20 cellular contexts compared by ENCODE assay signal in the genomic region with DNA sequence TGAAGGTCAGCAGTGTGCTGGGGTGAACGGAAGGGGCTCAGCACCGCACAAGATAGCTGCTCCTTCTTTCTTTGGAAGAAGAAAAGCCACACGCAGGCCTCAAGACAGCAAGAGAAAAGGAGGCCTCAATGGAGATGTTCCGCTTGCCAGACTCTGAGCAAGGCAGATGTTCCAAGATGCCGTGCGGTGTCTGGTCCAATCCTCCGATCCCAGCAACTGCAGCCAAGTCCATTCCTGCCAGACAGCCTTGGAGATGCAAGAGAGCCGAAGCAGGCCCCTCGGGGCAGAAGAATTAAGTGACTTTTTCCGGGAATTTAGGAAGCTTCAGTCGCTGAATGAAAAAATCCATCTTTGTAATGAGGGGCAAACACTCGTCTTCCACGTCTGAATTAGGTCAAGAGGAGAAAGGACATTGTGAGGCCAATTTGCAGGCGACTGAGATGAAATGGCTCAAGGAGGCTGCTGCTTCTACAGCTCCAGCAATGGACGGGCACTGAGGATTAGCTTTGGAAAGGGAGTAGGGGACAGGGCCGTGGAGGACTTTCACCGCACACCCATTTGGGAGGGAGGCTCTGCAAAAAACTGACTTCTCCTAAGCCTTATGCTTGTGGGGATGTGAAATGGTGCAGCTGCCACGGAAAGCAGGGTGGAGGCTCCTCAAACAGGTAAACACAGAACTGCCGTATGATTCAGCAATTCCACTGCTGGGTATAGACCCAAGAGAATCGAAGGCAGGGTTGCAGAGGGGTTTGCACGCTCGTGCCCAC. TPM values are rescaled to one million over a fixed set of nuclear protein-coding genes. Genes with fewer than 3 reads are reported as not detected.
A peak's percentile ranks its signal among the peaks of the same experiment; 100 is the strongest.
DNase-seq lines count a peak whose midpoint lies in the region; ATAC-seq, FAIRE-seq and TF ChIP-seq lines count a peak whose summit lies in the region.
"Had no signal": no experiment of that assay in that cellular context is flagged by ENCODE, and none has a peak within 500 bp of the region (broad histone marks: within the 10 kb centered on the region; RNA-seq: fewer than 3 reads in every experiment).

No MANE protein-coding gene starts in this region.

- H3K23me2 ChIP-seq in H1 (ENCODE audit: low read depth, low read length) = no peaks in the 10 kb centered on the region; the same call in 1 of the 2 replicates

- no peaks in the 10 kb centered on the region for H3K79me2 ChIP-seq in H1 (ENCODE audit: control insufficient read depth in 1 of 2, insufficient read depth in 2 of 2, low read length in 2 of 2)

- H3K56ac ChIP-seq in H1 (replicated peaks; ENCODE audit: insufficient read length, low read depth, low read length) = no peak overlapping the region

- FAIRE-seq in H1 (lab: Jason Lieb, UNC) = no peak
- FAIRE-seq in frontal cortex (lab: Jason Lieb, UNC) = no peak
- FAIRE-seq: G401.6, GM12891 had no signal

- no peak overlapping the region for H3K14ac ChIP-seq in H1 (ENCODE audit: insufficient read length)
- H3K14ac ChIP-seq in mesenchymal stem cell (ENCODE audit: low read length in 2 of 2) = no peak overlapping the region

- H2BK12ac ChIP-seq in H1 (ENCODE audit: low read depth, low read length) (peak overlapping the region; percentile 71; the same call in 1 of the 2 replicates), mesenchymal stem cell (ENCODE audit: low read length in 2 of 2) (no peak overlapping the region)

- 86% methylated on average over 22 of the region's 22 CpGs; no CpG with 5 or more reads in 1 of the 2 experiments for WGBS in H1 (ENCODE audit: extremely low coverage in 1 of 2, insufficient coverage in 1 of 2, insufficient read length in 1 of 2, insufficient replicate concordance in 2 of 2, low coverage in 1 of 2, low lambda C conversion rate in 2 of 2, missing lambda C conversion rate in 1 of 2), 2 experiments
- 92% methylated on average over 22 of the region's 22 CpGs for WGBS in mesenchymal stem cell

- TF ChIP-seq CTCF in H1 (IDR thresholded peaks at IDR 0.05; ENCODE audit: control extremely low read depth in 1 of 3, insufficient read depth in 1 of 3, low read depth in 1 of 3, low read length in 3 of 3) = no peak

- no peaks in the 10 kb centered on the region for H3K4me1 ChIP-seq in CD4-positive, CD25-positive, alpha-beta regulatory T cell (ENCODE audit: control insufficient read depth, insufficient read depth, low read length, poor library complexity, severe bottlenecking)
- H3K4me1 ChIP-seq in H1 (replicated peaks in 1 of 4; ENCODE audit: control insufficient read depth in 3 of 4, insufficient read depth in 4 of 4, low read length in 3 of 4) = peaks cover 4 to 30% (median 23%) of the 10 kb centered on the region in 4 experiments
- peaks cover 24% of the 10 kb centered on the region for H3K4me1 ChIP-seq in mesenchymal stem cell (ENCODE audit: control insufficient read depth, insufficient read depth, low read depth, low read length)

- H2BK15ac ChIP-seq in H1 (ENCODE audit: low read length) = 0 out of 2 replicates have a peak overlapping the region, but pooled peaks have one; percentile 31
- no peak overlapping the region for H2BK15ac ChIP-seq in mesenchymal stem cell (ENCODE audit: low read depth, poor library complexity, severe bottlenecking)

- no peaks in the 10 kb centered on the region for H4K20me1 ChIP-seq in H1 (replicated peaks in 1 of 2; ENCODE audit: control insufficient read depth in 1 of 2, insufficient read depth in 2 of 2, low read length in 2 of 2)

- DNase-seq in CD4-positive, CD25-positive, alpha-beta regulatory T cell = no peak
- DNase-seq in H1 (ENCODE audit: low read depth in 1 of 2, low spot score in 2 of 2) = no peak
- DNase-seq in mesenchymal stem cell = no peak
- DNase-seq in sciatic nerve (ENCODE audit: low spot score) = no peak
- no peak for DNase-seq in activated T-cell treated with anti-CD3 and anti-CD28 coated beads, Interleukin-2, amount 50 U/mL, for 72 hours
- DNase-seq in frontal cortex (ENCODE audit: low spot score in 2 of 2) = no peak
- no peak for DNase-seq in NCI-H524 treated with DMSO at 0.1 percent for 48 hours (lab: John Stamatoyannopoulos, UW)
- DNase-seq: activated CD4-positive, CD25-positive, alpha-beta regulatory T cell; activated naive CD8-positive, alpha-beta T cell treated with anti-CD3 and anti-CD28 coated beads, Interleukin-2, amount 50 U/mL, for 24 hours; AML-193; Calu3; caudate nucleus; effector memory CD4-positive, alpha-beta T cell; NCI-H146; NCI-H446; SHP77; stimulated activated CD4-positive, alpha-beta T cell treated with anti-CD3 and anti-CD28 coated beads, Interleukin-1b, Interleukin-23, amount 100 ng/mL, for 48 hours had no signal

- H3K36me3 ChIP-seq in CD4-positive, CD25-positive, alpha-beta regulatory T cell (ENCODE audit: control insufficient read depth, insufficient read depth, low read length) = no peaks in the 10 kb centered on the region
- no peaks in the 10 kb centered on the region for H3K36me3 ChIP-seq in H1 (ENCODE audit: control insufficient read depth in 2 of 4, insufficient read depth in 4 of 4, low read length in 3 of 4)
- H3K36me3 ChIP-seq in mesenchymal stem cell (ENCODE audit: control insufficient read depth in 1 of 2, insufficient read depth in 2 of 2, low read depth in 1 of 2, low read length in 2 of 2) = peaks cover 0 to 17% of the 10 kb centered on the region in 2 experiments

- CTCF ChIA-PET in H1 (lab: Charles Lee; ENCODE audit: partially characterized antibody) = interaction anchor here (0.9 to 4.4 kb wide), 28 partner anchors 9 to 731 kb away, joined by 3 to 29 read pairs (median 5); no protein-coding TSS in a partner anchor

- no peak for TF ChIP-seq POLR2A in H1 (IDR thresholded peaks at IDR 0.05; ENCODE audit: control extremely low read depth in 1 of 2, low read depth in 2 of 2, low read length in 2 of 2)

- no peaks in the 10 kb centered on the region for H3K9me3 Mint-ChIP-seq in CD4-positive, CD25-positive, alpha-beta regulatory T cell
- no peaks in the 10 kb centered on the region for H3K9me3 Mint-ChIP-seq in activated T-cell treated with anti-CD3 and anti-CD28 coated beads, Interleukin-2, amount 50 U/mL, for 72 hours
- H3K9me3 Mint-ChIP-seq: activated naive CD8-positive, alpha-beta T cell treated with anti-CD3 and anti-CD28 coated beads, Interleukin-2, amount 50 U/mL, for 24 hours had no signal

- H3K4ac ChIP-seq in H1 (replicated peaks; ENCODE audit: insufficient read length, low read depth, low read length) (no peak overlapping the region), mesenchymal stem cell (ENCODE audit: low read depth in 1 of 2, low read length in 2 of 2) (no peak overlapping the region)

- H3K23ac ChIP-seq in H1 (ENCODE audit: insufficient read length) (no peak overlapping the region), mesenchymal stem cell (ENCODE audit: low read length in 2 of 2) (no peak overlapping the region)

- POLR2A ChIA-PET in H1 (lab: Charles Lee; ENCODE audit: partially characterized antibody) = interaction anchor here (1.0 to 1.3 kb wide), 2 partner anchors 102 to 128 kb away, joined by 3 to 4 read pairs; no protein-coding TSS in a partner anchor

- no peaks in the 10 kb centered on the region for H3K36me3 Mint-ChIP-seq in CD4-positive, CD25-positive, alpha-beta regulatory T cell
- no peaks in the 10 kb centered on the region for H3K36me3 Mint-ChIP-seq in activated T-cell treated with anti-CD3 and anti-CD28 coated beads, Interleukin-2, amount 50 U/mL, for 72 hours (ENCODE audit: insufficient read depth in 2 of 2)

- no peaks in the 10 kb centered on the region for H3K9me3 ChIP-seq in CD4-positive, CD25-positive, alpha-beta regulatory T cell (ENCODE audit: control insufficient read depth in 2 of 2, low read length in 2 of 2)
- H3K9me3 ChIP-seq in H1 (ENCODE audit: insufficient read depth in 2 of 2, low read depth in 1 of 2, low read length in 1 of 2) (no peaks in the 10 kb centered on the region), mesenchymal stem cell (ENCODE audit: control insufficient read depth, low read length) (no peaks in the 10 kb centered on the region)

- no peak for TF ChIP-seq RAD21 in H1 (IDR thresholded peaks at IDR 0.05 in 1 of 2, conservative IDR thresholded peaks at IDR 0.05 in 1 of 2; ENCODE audit: low read depth in 2 of 2, low read length in 2 of 2)

- no peaks in the 10 kb centered on the region for H3K4me1 Mint-ChIP-seq in CD4-positive, CD25-positive, alpha-beta regulatory T cell
- H3K4me1 Mint-ChIP-seq in activated T-cell treated with anti-CD3 and anti-CD28 coated beads, Interleukin-2, amount 50 U/mL, for 72 hours (ENCODE audit: low read depth) = no peaks in the 10 kb centered on the region
- H3K4me1 Mint-ChIP-seq: activated naive CD8-positive, alpha-beta T cell treated with anti-CD3 and anti-CD28 coated beads, Interleukin-2, amount 50 U/mL, for 24 hours had no signal

- TF ChIP-seq EP300 in H1 (IDR thresholded peaks at IDR 0.05; ENCODE audit: borderline replicate concordance in 1 of 2, low read depth in 2 of 2, low read length in 2 of 2) = no peak

- H4K5ac ChIP-seq in H1 (ENCODE audit: insufficient read length, low read depth, low read length) = no peak overlapping the region

- peak overlapping the region in 2 of 3 donors; percentile 2 to 31 for H3K27ac Mint-ChIP-seq in CD4-positive, CD25-positive, alpha-beta regulatory T cell
- no peak overlapping the region for H3K27ac Mint-ChIP-seq in activated T-cell treated with anti-CD3 and anti-CD28 coated beads, Interleukin-2, amount 50 U/mL, for 72 hours
- H3K27ac Mint-ChIP-seq: activated naive CD8-positive, alpha-beta T cell treated with anti-CD3 and anti-CD28 coated beads, Interleukin-2, amount 50 U/mL, for 24 hours had no signal

- intact Hi-C loops in sciatic nerve (cut with DNase I) = no loop called here

- H3K4me2 ChIP-seq in H1 (ENCODE audit: insufficient read depth in 1 of 2, low read depth in 2 of 2, low read length in 2 of 2) (no peak overlapping the region), mesenchymal stem cell (ENCODE audit: low read length, poor library complexity, severe bottlenecking) (no peak overlapping the region)

- H3K79me1 ChIP-seq in H1 (ENCODE audit: low read depth, low read length) (no peaks in the 10 kb centered on the region), mesenchymal stem cell (replicated peaks; ENCODE audit: low read length, poor library complexity, severe bottlenecking) (no peaks in the 10 kb centered on the region)

- H2AFZ ChIP-seq in H1 (ENCODE audit: low read length) (no peak overlapping the region), mesenchymal stem cell (ENCODE audit: low read depth, low read length) (no peak overlapping the region)

- H3K27ac ChIP-seq in CD4-positive, CD25-positive, alpha-beta regulatory T cell (ENCODE audit: insufficient read depth, low read length, poor library complexity, severe bottlenecking) = no peak overlapping the region
- H3K27ac ChIP-seq in H1 (ENCODE audit: low read depth, low read length) = no peak overlapping the region
- H3K27ac ChIP-seq in mesenchymal stem cell (ENCODE audit: low read length, poor library complexity, severe bottlenecking) = no peak overlapping the region

- H4K91ac ChIP-seq in H1 (replicated peaks; ENCODE audit: insufficient read length, low read length) (no peak overlapping the region), mesenchymal stem cell (ENCODE audit: low read length) (peak overlapping the region; percentile 20)

- no peak overlapping the region for H4K8ac ChIP-seq in H1 (ENCODE audit: extremely low read depth, insufficient read depth, low read length)
- H4K8ac ChIP-seq in mesenchymal stem cell (ENCODE audit: low read length) = no peak overlapping the region

- H2BK5ac ChIP-seq in H1 (ENCODE audit: low read depth, low read length) (no peak overlapping the region), mesenchymal stem cell (ENCODE audit: low read depth, low read length, poor library complexity, severe bottlenecking) (no peak overlapping the region)

- no peak overlapping the region for H2AK5ac ChIP-seq in H1 (ENCODE audit: low read depth, low read length)
- no peak overlapping the region for H2AK5ac ChIP-seq in mesenchymal stem cell (ENCODE audit: low read length, severe bottlenecking)

- H3K9ac ChIP-seq in H1 (replicated peaks in 1 of 4; ENCODE audit: extremely low read depth in 1 of 4, low read depth in 3 of 4, low read length in 3 of 4) = no peak overlapping the region
- H3K9ac ChIP-seq in mesenchymal stem cell (ENCODE audit: low read length) = no peak overlapping the region

- no peak overlapping the region for H2BK20ac ChIP-seq in H1 (ENCODE audit: low read length)

- peaks cover 4% of the 10 kb centered on the region for H3K27me3 Mint-ChIP-seq in CD4-positive, CD25-positive, alpha-beta regulatory T cell
- no peaks in the 10 kb centered on the region for H3K27me3 Mint-ChIP-seq in activated T-cell treated with anti-CD3 and anti-CD28 coated beads, Interleukin-2, amount 50 U/mL, for 72 hours (ENCODE audit: low read depth)
- H3K27me3 Mint-ChIP-seq: activated naive CD8-positive, alpha-beta T cell treated with anti-CD3 and anti-CD28 coated beads, Interleukin-2, amount 50 U/mL, for 24 hours had no signal

- H3K4me3 Mint-ChIP-seq in CD4-positive, CD25-positive, alpha-beta regulatory T cell = no peak overlapping the region
- H3K4me3 Mint-ChIP-seq in activated T-cell treated with anti-CD3 and anti-CD28 coated beads, Interleukin-2, amount 50 U/mL, for 72 hours = no peak overlapping the region
- H3K4me3 Mint-ChIP-seq: activated naive CD8-positive, alpha-beta T cell treated with anti-CD3 and anti-CD28 coated beads, Interleukin-2, amount 50 U/mL, for 24 hours had no signal

- H2BK120ac ChIP-seq in H1 (replicated peaks; ENCODE audit: low read depth, low read length) (no peak overlapping the region), mesenchymal stem cell (ENCODE audit: low read depth, low read length) (no peak overlapping the region)

- H3K4me3 ChIP-seq in CD4-positive, CD25-positive, alpha-beta regulatory T cell (ENCODE audit: low read depth, low read length) = no peak overlapping the region
- H3K4me3 ChIP-seq in H1 (ENCODE audit: extremely low read depth in 1 of 4, insufficient read depth in 2 of 4, low read depth in 3 of 4, low read length in 4 of 4) = no peak overlapping the region
- no peak overlapping the region for H3K4me3 ChIP-seq in mesenchymal stem cell (ENCODE audit: insufficient read depth in 1 of 2, low read depth in 1 of 2, low read length in 2 of 2)

- no peak overlapping the region for H3K18ac ChIP-seq in H1 (ENCODE audit: extremely low read depth, low read length)
- no peak overlapping the region for H3K18ac ChIP-seq in mesenchymal stem cell (ENCODE audit: low read depth in 1 of 2, low read length in 2 of 2)

- no peaks in the 10 kb centered on the region for H3K27me3 ChIP-seq in CD4-positive, CD25-positive, alpha-beta regulatory T cell (ENCODE audit: control insufficient read depth, insufficient read depth, low read length)
- H3K27me3 ChIP-seq in H1 (replicated peaks in 1 of 4; ENCODE audit: control insufficient read depth in 3 of 4, extremely low read depth in 1 of 4, insufficient read depth in 3 of 4, low read length in 3 of 4) (peaks cover 0 to 1% (median 0%) of the 10 kb centered on the region in 4 experiments; a peak in 1 of 7 replicates), mesenchymal stem cell (ENCODE audit: control insufficient read depth in 1 of 2, insufficient read depth in 1 of 2, low read length in 2 of 2) (peaks cover 0 to 31% of the 10 kb centered on the region in 2 experiments)

- ATAC-seq in CD4-positive, CD25-positive, alpha-beta regulatory T cell (ENCODE audit: low read depth in 2 of 2) = no peak
- ATAC-seq in sciatic nerve (peak; percentile 82), GM19395 (IDR thresholded peaks at IDR 0.05; ENCODE audit: unreplicated experiment) (no peak)
- ATAC-seq in activated T-cell treated with anti-CD3 and anti-CD28 coated beads, Interleukin-2, amount 50 U/mL, for 72 hours (replicated peaks in 1 of 2) = no peak
- ATAC-seq: activated naive CD8-positive, alpha-beta T cell treated with anti-CD3 and anti-CD28 coated beads, Interleukin-2, amount 50 U/mL, for 24 hours had no signal

RNA-seq across cellular contexts. Expression of a gene that starts 44.7 kb away (rescaled TPM):
- 5.6 TPM for total RNA-seq in CD4-positive, CD25-positive, alpha-beta regulatory T cell
- polyA plus RNA-seq in CD4-positive, CD25-positive, alpha-beta regulatory T cell = 1 to 10 TPM in 2 of 4 donors, under 1 TPM in 2; 0.65 to 4.8 (median 1.9) TPM
- 5.6 and 6.1 TPM in 2 replicates for total RNA-seq in H1 (2021; fragmentation: NEBNext Ultra II Directional; extraction: Animal tissue kit (Norgen Biotek cat#: 25700))
- polyA plus RNA-seq in H1 (2011; rRNA removed) = 5.8 and 10.7 TPM in 2 replicates
- 6.1 TPM for polyA plus RNA-seq in H1 (2011; cell fraction: cytosol; rRNA removed)
- 8.3 TPM for polyA plus RNA-seq in H1 (2011; cell fraction: nucleus; rRNA removed)
- 4.1 to 6.5 TPM (median 4.9 TPM) in 4 replicates for polyA plus RNA-seq in H1 (2012, experiment 1 of 2)
- polyA plus RNA-seq in H1 (2012, experiment 2 of 2) = 6.6 TPM
- polyA plus RNA-seq in H1 (2013, experiment 1 of 2) = 3.9 TPM
- 4.0 TPM for polyA plus RNA-seq in H1 (2013, experiment 2 of 2)
- 2.3 and 2.7 TPM in 2 replicates for polyA minus RNA-seq in H1 (2011; rRNA and poly(A)+ RNA removed)
- 4.3 TPM for polyA minus RNA-seq in H1 (2011; cell fraction: cytosol; rRNA and poly(A)+ RNA removed)
- polyA minus RNA-seq in H1 (2011; cell fraction: nucleus; rRNA and poly(A)+ RNA removed) = 9.9 TPM
- 4.0 TPM for polyA plus RNA-seq in mesenchymal stem cell (2013, experiment 1 of 2)
- 3.6 TPM for polyA plus RNA-seq in mesenchymal stem cell (2013, experiment 2 of 2)
- total RNA-seq in sciatic nerve = 19.0 TPM
- 1 to 10 TPM; 3.5 to 7.2 TPM for total RNA-seq in activated T-cell treated with anti-CD3 and anti-CD28 coated beads, Interleukin-2, amount 50 U/mL, for 72 hours
- 3.3 TPM for total RNA-seq in frontal cortex
